1 cellular context compared by ENCODE assay signal in genomic region chr15:70768247-70768883, GRCh38.
TF ChIP-seq lines count a peak whose summit lies in the region.

No MANE protein-coding gene starts in this region.

TF ChIP-seq in HCT116, 20 proteins besides CTCF, POLR2A, EP300 and RAD21 (continued from another document):
- TF ChIP-seq REST (IDR thresholded peaks at IDR 0.05; ENCODE audit: low read depth) = no peak
- no peak for TF ChIP-seq TCF7L2 (IDR thresholded peaks at IDR 0.05; ENCODE audit: borderline replicate concordance, extremely low read depth, insufficient read depth, insufficient read length)
- TF ChIP-seq YY1 (IDR thresholded peaks at IDR 0.05; ENCODE audit: extremely low read depth, insufficient replicate concordance, low read depth, low read length) = no peak
- TF ChIP-seq SRF (IDR thresholded peaks at IDR 0.05; ENCODE audit: low read depth) = no peak
- no peak for TF ChIP-seq ZFX (IDR thresholded peaks at IDR 0.05)
- TF ChIP-seq ELF1 (IDR thresholded peaks at IDR 0.05; ENCODE audit: borderline replicate concordance, low read depth) = no peak
- no peak for TF ChIP-seq ZNF274 (IDR thresholded peaks at IDR 0.05; ENCODE audit: low read depth, low read length)
- no peak for TF ChIP-seq CEBPB (IDR thresholded peaks at IDR 0.05; ENCODE audit: low read depth)
- no peak for TF ChIP-seq CBX3 (IDR thresholded peaks at IDR 0.05; ENCODE audit: low read depth)
- TF ChIP-seq ZBTB33 (IDR thresholded peaks at IDR 0.05; ENCODE audit: extremely low read depth, insufficient replicate concordance, low read length) = no peak
- no peak for TF ChIP-seq EZH2 (IDR thresholded peaks at IDR 0.05)
- no peak for TF ChIP-seq ATF3 (IDR thresholded peaks at IDR 0.05)
- TF ChIP-seq MAX (IDR thresholded peaks at IDR 0.05) = no peak
- no peak for TF ChIP-seq EGR1 (IDR thresholded peaks at IDR 0.05; ENCODE audit: low read depth)
- TF ChIP-seq POLR2AphosphoS5 (IDR thresholded peaks at IDR 0.05; ENCODE audit: low read depth, low read length) = no peak
